8 cellular contexts compared by ENCODE assay signal in genomic region chr15:77187751-77188464, GRCh38.
DNase-seq lines count a peak whose midpoint lies in the region; ATAC-seq and TF ChIP-seq lines count a peak whose summit lies in the region.

No MANE protein-coding gene starts in this region.

- H3K4me1 Mint-ChIP-seq in activated CD8-positive, alpha-beta T cell treated with anti-CD3 and anti-CD28 coated beads for 36 hours (ENCODE audit: low read depth), result peaks cover 49% of the 10 kb centered on the region
- H3K4me1 Mint-ChIP-seq in stimulated activated memory B cell treated with anti-CD40 and anti-IgM and Interleukin-4, amounts not matched to agents 10 μg/mL and 1 μg/mL and 100 μg/mL, for 72 hours, result peaks cover 51% of the 10 kb centered on the region
- H3K4me1 Mint-ChIP-seq in neural progenitor cell, result peaks cover 14% of the 10 kb centered on the region

- peaks cover 21% of the 10 kb centered on the region for H3K4me1 ChIP-seq in neural progenitor cell

- H3K9ac ChIP-seq in neural progenitor cell, result no peak overlapping the region

- ATAC-seq in HG03196 (IDR thresholded peaks at IDR 0.05; ENCODE audit: unreplicated experiment) (peak; percentile 43), left ventricle myocardium superior (peak; percentile 81)
- peak; percentile 68 for ATAC-seq in activated CD8-positive, alpha-beta T cell treated with anti-CD3 and anti-CD28 coated beads for 36 hours
- ATAC-seq in stimulated activated memory B cell treated with anti-CD40 and anti-IgM and Interleukin-4, amounts not matched to agents 10 μg/mL and 1 μg/mL and 100 μg/mL, for 72 hours, result peak; percentile 88

- TF ChIP-seq CTCF in activated CD8-positive, alpha-beta T cell treated with anti-CD3 and anti-CD28 coated beads for 36 hours (IDR thresholded peaks at IDR 0.05), result no peak
- no peak for TF ChIP-seq CTCF in neural progenitor cell (IDR thresholded peaks at IDR 0.05)

- no peaks in the 10 kb centered on the region for H3K9me3 ChIP-seq in neural progenitor cell (ENCODE audit: low read depth)

- H3K27me3 Mint-ChIP-seq in activated CD8-positive, alpha-beta T cell treated with anti-CD3 and anti-CD28 coated beads for 36 hours, result no peaks in the 10 kb centered on the region
- no peaks in the 10 kb centered on the region for H3K27me3 Mint-ChIP-seq in stimulated activated memory B cell treated with anti-CD40 and anti-IgM and Interleukin-4, amounts not matched to agents 10 μg/mL and 1 μg/mL and 100 μg/mL, for 72 hours
- H3K27me3 Mint-ChIP-seq in neural progenitor cell (ENCODE audit: insufficient read depth, low read depth), result peaks cover 3% of the 10 kb centered on the region

- no peaks in the 10 kb centered on the region for H3K36me3 Mint-ChIP-seq in activated CD8-positive, alpha-beta T cell treated with anti-CD3 and anti-CD28 coated beads for 36 hours (ENCODE audit: low read depth)
- H3K36me3 Mint-ChIP-seq in stimulated activated memory B cell treated with anti-CD40 and anti-IgM and Interleukin-4, amounts not matched to agents 10 μg/mL and 1 μg/mL and 100 μg/mL, for 72 hours, result peaks cover 5% of the 10 kb centered on the region
- H3K36me3 Mint-ChIP-seq in neural progenitor cell, result no peaks in the 10 kb centered on the region

- no peaks in the 10 kb centered on the region for H3K27me3 ChIP-seq in neural progenitor cell

- no peaks in the 10 kb centered on the region for H3F3A ChIP-seq in neural progenitor cell (ENCODE audit: low read depth)

- H3K4me3 Mint-ChIP-seq in activated CD8-positive, alpha-beta T cell treated with anti-CD3 and anti-CD28 coated beads for 36 hours, result no peak overlapping the region
- peak overlapping the region; percentile 34 for H3K4me3 Mint-ChIP-seq in stimulated activated memory B cell treated with anti-CD40 and anti-IgM and Interleukin-4, amounts not matched to agents 10 μg/mL and 1 μg/mL and 100 μg/mL, for 72 hours
- H3K4me3 Mint-ChIP-seq in neural progenitor cell, result no peak overlapping the region

- intact Hi-C loops in activated CD8-positive, alpha-beta T cell treated with anti-CD3 and anti-CD28 coated beads for 36 hours (cut with micrococcal nuclease), result loop anchor here (2.0 to 5.0 kb wide), 2 partner anchors 309 to 354 kb away; no protein-coding TSS in a partner anchor
- intact Hi-C loops in left ventricle myocardium superior (cut with micrococcal nuclease), result loop anchor here (5.0 kb wide), 2 partner anchors 309 to 354 kb away; no protein-coding TSS in a partner anchor

- CTCF ChIA-PET in activated CD8-positive, alpha-beta T cell treated with anti-CD3 and anti-CD28 coated beads for 36 hours (lab: Charles Lee), result interaction anchor here (0.9 to 5.6 kb wide), 11 partner anchors 7 to 355 kb away, joined by 3 to 57 read pairs (median 5); no protein-coding TSS in a partner anchor

- H3K4me3 ChIP-seq in neural progenitor cell, result no peak overlapping the region

- no peaks in the 10 kb centered on the region for H3K36me3 ChIP-seq in neural progenitor cell

- no peaks in the 10 kb centered on the region for H3K9me3 Mint-ChIP-seq in activated CD8-positive, alpha-beta T cell treated with anti-CD3 and anti-CD28 coated beads for 36 hours
- no peaks in the 10 kb centered on the region for H3K9me3 Mint-ChIP-seq in stimulated activated memory B cell treated with anti-CD40 and anti-IgM and Interleukin-4, amounts not matched to agents 10 μg/mL and 1 μg/mL and 100 μg/mL, for 72 hours
- H3K9me3 Mint-ChIP-seq in neural progenitor cell, result no peaks in the 10 kb centered on the region

- no peaks in the 10 kb centered on the region for H3K79me2 ChIP-seq in neural progenitor cell (ENCODE audit: low read depth)

- H3K27ac ChIP-seq in neural progenitor cell, result no peak overlapping the region

- POLR2A ChIA-PET in activated CD8-positive, alpha-beta T cell treated with anti-CD3 and anti-CD28 coated beads for 36 hours (lab: Charles Lee), result no interaction called here

- no peak overlapping the region for H2AFZ ChIP-seq in neural progenitor cell (replicated peaks)

- peak overlapping the region; percentile 79 for H3K27ac Mint-ChIP-seq in activated CD8-positive, alpha-beta T cell treated with anti-CD3 and anti-CD28 coated beads for 36 hours
- H3K27ac Mint-ChIP-seq in stimulated activated memory B cell treated with anti-CD40 and anti-IgM and Interleukin-4, amounts not matched to agents 10 μg/mL and 1 μg/mL and 100 μg/mL, for 72 hours, result peak overlapping the region; percentile 50
- no peak overlapping the region for H3K27ac Mint-ChIP-seq in neural progenitor cell

- no peaks in the 10 kb centered on the region for H4K20me1 ChIP-seq in neural progenitor cell (ENCODE audit: low read depth)

- DNase-seq in GF-D8 (lab: John Stamatoyannopoulos, UW), result peak; percentile 74
- no peak for DNase-seq in activated CD8-positive, alpha-beta T cell treated with anti-CD3 and anti-CD28 coated beads for 36 hours
- DNase-seq in left ventricle myocardium superior, result no peak
- no peak for DNase-seq in NCI-H446 treated with DMSO at 0.1 percent for 48 hours (lab: John Stamatoyannopoulos, UW)
- DNase-seq in cerebellar cortex (ENCODE audit: low spot score), result no peak
- DNase-seq in neural progenitor cell (ENCODE audit: low spot score), result no peak

- no peak overlapping the region for H3K4me2 ChIP-seq in neural progenitor cell
